In genomic region chr22:45268167-45268957, GRCh38 we compare ENCODE assay signal across 8 cellular contexts. TPM values are rescaled to one million over a fixed set of nuclear protein-coding genes. Genes with fewer than 3 reads are reported as not detected.
A peak's percentile ranks its signal among the peaks of the same experiment; 100 is the strongest.
DNase-seq lines count a peak whose midpoint lies in the region; ATAC-seq lines count a peak whose summit lies in the region.

No MANE protein-coding gene starts in this region.

- peaks cover 12% of the 10 kb centered on the region for H3K4me1 ChIP-seq in ES-I3 (ENCODE audit: insufficient read depth, low read length)

- intact Hi-C loops in Right ventricle myocardium superior (cut with DNase I), result loop anchor here (5.0 kb wide), 1 partner anchor 284 kb away; no protein-coding TSS in a partner anchor

- no peaks in the 10 kb centered on the region for H3K9me3 ChIP-seq in ES-I3 (ENCODE audit: control insufficient read depth, insufficient read depth, low read length)

- DNase-seq in HuH-7 (ENCODE audit: low spot score) (peak; percentile 74), Right ventricle myocardium superior (peak; percentile 52), retina (peak; percentile 39), Kasumi-1 (lab: John Stamatoyannopoulos, UW) (no peak)
- DNase-seq in activated CD4-positive, alpha-beta T cell treated with anti-CD3 and anti-CD28 coated beads, Interleukin-2, amount 50 U/mL, for 4 hours, result peak; percentile 8 to 11

- peak overlapping the region; percentile 94 for H3K9ac ChIP-seq in ES-I3 (ENCODE audit: low read depth, low read length)

- peak; percentile 14 for ATAC-seq in Right ventricle myocardium superior (ENCODE audit: poor library complexity)
- ATAC-seq in GM19397 (IDR thresholded peaks at IDR 0.05; ENCODE audit: unreplicated experiment), result no peak
- ATAC-seq in GM21367 (IDR thresholded peaks at IDR 0.05; ENCODE audit: unreplicated experiment), result no peak

- H3K36me3 ChIP-seq in ES-I3 (ENCODE audit: insufficient read depth, low read length), result no peaks in the 10 kb centered on the region

RNA-seq across cellular contexts. Expression of gene UPK3A, which starts 16.4 kb away (rescaled TPM):
- 0.65 TPM for total RNA-seq in Right ventricle myocardium superior

RNA-seq across cellular contexts. Expression of gene KIAA0930, which starts 27.7 kb away (rescaled TPM):
- total RNA-seq in Right ventricle myocardium superior, result 18.6 TPM

RNA-seq across cellular contexts. Expression of gene FAM118A, which starts 41.4 kb away (rescaled TPM):
- total RNA-seq in Right ventricle myocardium superior, result 21.1 TPM

Comparison
In these comparisons a context has a peak if more than half of its experiments do, and no peak if none do; other contexts are left out.
1. DNase-seq: peak in HuH-7 (single experiment), activated CD4-positive, alpha-beta T cell treated with anti-CD3 and anti-CD28 coated beads, Interleukin-2, amount 50 U/mL, for 4 hours (2 of 2), Right ventricle myocardium superior (single experiment) and retina (single experiment); none in Kasumi-1 (0 of 2).